Comparison of ENCODE assay signal across 21 cellular contexts in genomic region chr2:32656069-32656468, GRCh38.
"Had no signal": no experiment of that assay in that cellular context is flagged by ENCODE, and none has a peak within 500 bp of the region (broad histone marks: within the 10 kb centered on the region; RNA-seq: fewer than 3 reads in every experiment).

No MANE protein-coding gene starts in this region.

- H3K4me1 ChIP-seq: gastrocnemius medialis, left lung, lower lobe of right lung had no signal

- H3K27me3 ChIP-seq: dorsolateral prefrontal cortex, esophagus squamous epithelium, gastrocnemius medialis, heart right ventricle, left lung had no signal

- H3K9me3 ChIP-seq: esophagus squamous epithelium, gastrocnemius medialis, heart right ventricle, left lung, lower lobe of right lung had no signal

- H3K4me3 ChIP-seq: coronary artery, dorsolateral prefrontal cortex, esophagus squamous epithelium, gastrocnemius medialis, heart right ventricle, left lung, lower lobe of right lung had no signal

- DNase-seq: dermis blood vessel endothelial cell; dorsolateral prefrontal cortex; effector CD4-positive, alpha-beta T cell; effector memory CD4-positive, alpha-beta T cell; erythroblast; esophagus squamous epithelium; foreskin fibroblast; foreskin melanocyte; gastrocnemius medialis; glutamatergic neuron; head of caudate nucleus; heart right ventricle; hippocampal formation; left cardiac atrium; left lung; left ventricle myocardium superior; lower lobe of right lung; mesendoderm; midbrain had no signal

- H3K27ac ChIP-seq: coronary artery, dorsolateral prefrontal cortex, epithelial cell of prostate, esophagus squamous epithelium, gastrocnemius medialis, heart right ventricle, left lung, lower lobe of right lung had no signal
